8 cellular contexts compared by ENCODE assay signal in the genomic region with DNA sequence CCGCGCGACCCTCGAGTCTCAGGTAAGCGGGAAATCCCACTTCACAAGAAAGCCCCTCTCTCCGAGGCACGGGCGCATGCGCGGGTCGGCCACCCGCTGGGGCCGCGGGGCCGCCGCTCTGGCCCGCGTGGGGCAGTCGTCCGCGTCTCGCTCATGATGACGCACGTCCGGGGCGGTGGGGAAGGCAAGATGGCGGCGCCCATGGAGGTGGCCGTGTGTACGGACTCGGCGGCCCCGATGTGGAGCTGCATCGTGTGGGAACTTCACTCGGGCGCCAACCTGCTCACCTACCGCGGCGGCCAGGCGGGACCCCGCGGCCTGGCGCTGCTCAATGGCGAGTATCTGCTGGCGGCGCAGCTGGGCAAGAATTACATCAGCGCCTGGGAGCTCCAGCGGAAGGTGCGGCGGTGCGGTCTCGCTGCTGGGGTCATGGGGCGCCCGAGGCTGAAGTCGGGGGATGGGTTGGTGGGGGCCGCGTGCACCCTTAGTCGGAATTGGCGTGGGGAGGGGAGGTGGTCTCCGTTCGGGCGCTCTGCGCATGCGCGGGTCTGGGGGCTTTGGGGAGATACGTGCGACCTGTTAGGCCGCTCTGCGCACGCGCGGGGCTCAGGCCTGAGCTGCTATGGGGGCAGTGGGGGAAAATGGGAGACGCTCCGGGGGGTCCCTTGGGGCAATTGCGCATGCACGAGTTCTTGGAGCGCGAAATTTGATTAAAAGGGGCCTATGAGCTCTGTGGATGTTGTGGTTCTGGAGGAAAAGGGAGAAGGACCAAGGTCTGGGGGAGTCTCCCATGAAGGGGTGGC. TPM values are rescaled to one million over a fixed set of nuclear protein-coding genes. Genes with fewer than 3 reads are reported as not detected.
DNase-seq lines count a peak whose midpoint lies in the region; ATAC-seq, FAIRE-seq and TF ChIP-seq lines count a peak whose summit lies in the region.

A gene with protein sequence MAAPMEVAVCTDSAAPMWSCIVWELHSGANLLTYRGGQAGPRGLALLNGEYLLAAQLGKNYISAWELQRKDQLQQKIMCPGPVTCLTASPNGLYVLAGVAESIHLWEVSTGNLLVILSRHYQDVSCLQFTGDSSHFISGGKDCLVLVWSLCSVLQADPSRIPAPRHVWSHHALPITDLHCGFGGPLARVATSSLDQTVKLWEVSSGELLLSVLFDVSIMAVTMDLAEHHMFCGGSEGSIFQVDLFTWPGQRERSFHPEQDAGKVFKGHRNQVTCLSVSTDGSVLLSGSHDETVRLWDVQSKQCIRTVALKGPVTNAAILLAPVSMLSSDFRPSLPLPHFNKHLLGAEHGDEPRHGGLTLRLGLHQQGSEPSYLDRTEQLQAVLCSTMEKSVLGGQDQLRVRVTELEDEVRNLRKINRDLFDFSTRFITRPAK (plus strand): TSS at position 181 of the 803 bp plus-strand sequence. CDS start 9 bp downstream, at position 190.

- H3K4ac ChIP-seq in H9 (ENCODE audit: low read depth, low read length) = no peak within 1 kb of the TSS; the same call in 1 of the 2 replicates

- no peaks in the 10 kb centered on the region for H3K27me3 ChIP-seq in H9 (ENCODE audit: insufficient read depth, low read length)
- no peaks in the 10 kb centered on the region for H3K27me3 ChIP-seq in pancreas
- H3K27me3 ChIP-seq in thymus (ENCODE audit: control insufficient read depth, insufficient read depth) = peaks cover 2% of the 10 kb centered on the region

- peak; percentile 90 for DNase-seq in EH (ENCODE audit: low read depth)
- peak; percentile 89 for DNase-seq in H9
- DNase-seq in NB4 (ENCODE audit: low read depth) = peak; percentile 86
- DNase-seq in SKM-1 treated with dmso at 0.1 percent for 144 hours (lab: John Stamatoyannopoulos, UW; ENCODE audit: unreplicated experiment) = peak; percentile 61
- peak; percentile 94 for DNase-seq in activated naive CD8-positive, alpha-beta T cell treated with anti-CD3 and anti-CD28 coated beads for 36 hours
- peak; percentile 90 to 99 (median 96) for DNase-seq in head of caudate nucleus
- peak; percentile 91 to 98 (median 94) for DNase-seq in pancreas

- H3K9me3 Mint-ChIP-seq in H9 = no peaks in the 10 kb centered on the region
- H3K9me3 Mint-ChIP-seq in activated naive CD8-positive, alpha-beta T cell treated with anti-CD3 and anti-CD28 coated beads for 36 hours = no peaks in the 10 kb centered on the region

- FAIRE-seq in pancreas (lab: Jason Lieb, UNC) = no peak

- H2AK5ac ChIP-seq in H9 (ENCODE audit: insufficient read length, low read length) = no peak within 1 kb of the TSS

- H2AFZ ChIP-seq in H9 (ENCODE audit: low read length) = no peak within 1 kb of the TSS

- H3K4me1 Mint-ChIP-seq in H9 = peaks cover 7 to 23% of the 10 kb centered on the region in 2 experiments
- H3K4me1 Mint-ChIP-seq in activated naive CD8-positive, alpha-beta T cell treated with anti-CD3 and anti-CD28 coated beads for 36 hours = peaks cover 15% of the 10 kb centered on the region

- H3K27me3 Mint-ChIP-seq in H9 (ENCODE audit: low read depth) = peaks cover 2% of the 10 kb centered on the region; the same call in 1 of the 2 replicates
- no peaks in the 10 kb centered on the region for H3K27me3 Mint-ChIP-seq in activated naive CD8-positive, alpha-beta T cell treated with anti-CD3 and anti-CD28 coated beads for 36 hours

- H2BK15ac ChIP-seq in H9 (ENCODE audit: low read depth, low read length) = peak within 1 kb of the TSS; percentile 98

- ATAC-seq in pancreas = peak; percentile 93 to 96 (median 96)

- no peaks in the 10 kb centered on the region; the same call in 1 of the 2 replicates for H3K79me2 ChIP-seq in H9 (ENCODE audit: insufficient read depth, low read length)

- H2BK20ac ChIP-seq in H9 (ENCODE audit: low read depth, low read length, poor library complexity, severe bottlenecking) = no peak within 1 kb of the TSS

- H3K56ac ChIP-seq in H9 (ENCODE audit: insufficient read length, low read depth, low read length) = no peak within 1 kb of the TSS

- H4K20me1 ChIP-seq in H9 (ENCODE audit: control insufficient read depth, insufficient read depth, insufficient read length) = no peaks in the 10 kb centered on the region

- peak within 1 kb of the TSS; percentile 99 for H3K27ac Mint-ChIP-seq in H9
- H3K27ac Mint-ChIP-seq in activated naive CD8-positive, alpha-beta T cell treated with anti-CD3 and anti-CD28 coated beads for 36 hours = peak within 1 kb of the TSS; percentile 95

- TF ChIP-seq POLR2A in NB4 (IDR thresholded peaks at IDR 0.05; ENCODE audit: extremely low read depth, insufficient read length) = peak; percentile 24

- H4K8ac ChIP-seq in H9 (replicated peaks; ENCODE audit: insufficient read length, low read depth, low read length) = no peak within 1 kb of the TSS

- no peak within 1 kb of the TSS for H3T11ph ChIP-seq in H9 (ENCODE audit: low read length)

- intact Hi-C loops in head of caudate nucleus (cut with DNase I) = loop anchor here (1.0 kb wide), 1 partner anchor 37 kb away; a partner anchor contains a TSS
- intact Hi-C loops in pancreas (cut with DNase I) = loop anchor here in 2 of 3 donors (10.0 kb wide), 3 partner anchors 60 to 220 kb away; a partner anchor contains a TSS

- peak within 1 kb of the TSS; percentile 27 for H4K91ac ChIP-seq in H9 (ENCODE audit: insufficient read length, low read depth, low read length)

- H3K9me3 ChIP-seq in H9 (ENCODE audit: control insufficient read depth, low read depth, low read length) (no peaks in the 10 kb centered on the region), pancreas (no peaks in the 10 kb centered on the region), thymus (ENCODE audit: control insufficient read depth) (no peaks in the 10 kb centered on the region)

- peak within 1 kb of the TSS; percentile 96 for H3K18ac ChIP-seq in H9 (ENCODE audit: insufficient read length, low read depth, low read length)

- peak within 1 kb of the TSS; percentile 85 for H2BK5ac ChIP-seq in H9 (ENCODE audit: insufficient read length, low read length)

- H2BK12ac ChIP-seq in H9 (ENCODE audit: insufficient read length, low read depth, low read length) = peak within 1 kb of the TSS; percentile 89

- no peak for TF ChIP-seq CTCF in H9 (conservative IDR thresholded peaks at IDR 0.05)
- TF ChIP-seq CTCF in NB4 (IDR thresholded peaks at IDR 0.05; ENCODE audit: low read depth, low read length) = no peak
- TF ChIP-seq CTCF in pancreas (IDR thresholded peaks at IDR 0.05) = peak in 1 of 4 donors; percentile 20

- peak within 1 kb of the TSS; percentile 91 for H3K9ac ChIP-seq in H9 (ENCODE audit: extremely low read depth, insufficient read length, low read length)

- peak within 1 kb of the TSS; percentile 99 for H2BK120ac ChIP-seq in H9 (ENCODE audit: low read depth, low read length, poor library complexity, severe bottlenecking)

- peak within 1 kb of the TSS; percentile 96 for H3K4me3 Mint-ChIP-seq in H9
- peak within 1 kb of the TSS; percentile 94 for H3K4me3 Mint-ChIP-seq in activated naive CD8-positive, alpha-beta T cell treated with anti-CD3 and anti-CD28 coated beads for 36 hours

- H3K36me3 Mint-ChIP-seq in H9 (ENCODE audit: insufficient read depth in 1 of 3, low read depth in 3 of 3) = peaks cover 10 to 28% (median 27%) of the 10 kb centered on the region in 3 experiments; a peak in 6 of 7 replicates
- H3K36me3 Mint-ChIP-seq in activated naive CD8-positive, alpha-beta T cell treated with anti-CD3 and anti-CD28 coated beads for 36 hours = peaks cover 7% of the 10 kb centered on the region

- no CpG with 5 or more reads among the region's 78 CpGs for WGBS in H9 (ENCODE audit: extremely low coverage, insufficient read length, low lambda C conversion rate)
- 1% methylated on average over 75 to 78 of the region's 78 CpGs for WGBS in pancreas, 2 donors
- under 1% methylated on average over 78 of the region's 78 CpGs for whole genome bisulfite sequencing in thymus

- H4K5ac ChIP-seq in H9 (ENCODE audit: insufficient read length, low read depth, low read length) = peak within 1 kb of the TSS; percentile 26

- H3K4me3 ChIP-seq in NB4 (ENCODE audit: low read depth, low read length) = peak within 1 kb of the TSS; percentile 69
- peak within 1 kb of the TSS; percentile 76 to 96 (median 91) for H3K4me3 ChIP-seq in pancreas
- peak within 1 kb of the TSS; percentile 69 for H3K4me3 ChIP-seq in thymus (ENCODE audit: low read length)

- peaks cover 7% of the 10 kb centered on the region for H3K23me2 ChIP-seq in H9 (ENCODE audit: insufficient read length, low read depth, low read length, poor library complexity, severe bottlenecking)

- H3K4me1 ChIP-seq in H9 (ENCODE audit: insufficient read depth, low read length) (no peaks in the 10 kb centered on the region), pancreas (peaks cover 0 to 15% (median 4%) of the 10 kb centered on the region in 3 donors), thymus (ENCODE audit: control insufficient read depth, insufficient read depth, low read length) (peaks cover 15% of the 10 kb centered on the region)

- no peaks in the 10 kb centered on the region for H3K79me1 ChIP-seq in H9 (ENCODE audit: insufficient read depth, low read depth, low read length, poor library complexity, severe bottlenecking)

- H3K27ac ChIP-seq in H9 (ENCODE audit: insufficient read length, low read depth, low read length) (peak within 1 kb of the TSS; percentile 41), pancreas (peak within 1 kb of the TSS; percentile 65 to 81 (median 71)), thymus (ENCODE audit: low read depth) (peak within 1 kb of the TSS; percentile 82)

- peak within 1 kb of the TSS; percentile 78 for H3K4me2 ChIP-seq in H9 (ENCODE audit: insufficient read depth, insufficient read length, low read length)

- no peak within 1 kb of the TSS for H3K23ac ChIP-seq in H9 (ENCODE audit: insufficient read length, low read depth, low read length)

- H3K14ac ChIP-seq in H9 (ENCODE audit: insufficient read depth, low read length) = peak within 1 kb of the TSS; percentile 99

- H3K36me3 ChIP-seq in pancreas = no peaks in the 10 kb centered on the region
- H3K36me3 ChIP-seq in thymus (ENCODE audit: control insufficient read depth, insufficient read depth) = peaks cover 21% of the 10 kb centered on the region

RNA-seq across cellular contexts. Expression of the gene that starts here (rescaled TPM):
- 94.7 and 101 TPM in 2 replicates for total RNA-seq in H9 (2021)
- total RNA-seq in activated naive CD8-positive, alpha-beta T cell treated with anti-CD3 and anti-CD28 coated beads for 36 hours = 100 to 1,000 TPM; 126 to 127 TPM
- 10 to 100 TPM; 12.3 to 26.2 (median 19.0) TPM for total RNA-seq in pancreas
- 10 to 100 TPM; 75.1 to 84.8 TPM for polyA plus RNA-seq in pancreas
- 56.0 TPM for polyA plus RNA-seq in thymus

Comparison
In these comparisons a context has a peak if more than half of its experiments do, and no peak if none do; other contexts are left out.
1. Peak in every context shown above with its lines: DNase-seq, ATAC-seq, H3K4me3 ChIP-seq and H3K27ac ChIP-seq.